ENCODE assay signal across 1 cellular context in genomic region chr20:3043381-3043780, GRCh38.
TF ChIP-seq lines count a peak whose summit lies in the region.

TSS of gene GNRH2 (plus strand) at chr20:3043622. CDS start at chr20:3044415, 793 bp downstream.

TF ChIP-seq in GM12878, 131 proteins besides CTCF, POLR2A, EP300 and RAD21 (continued from another document):
- 0 out of 2 replicates have a peak, but pooled peaks have one; percentile 0 for TF ChIP-seq POLR2AphosphoS2 (IDR thresholded peaks at IDR 0.05; ENCODE audit: low read depth, low read length)
